In the genomic region with DNA sequence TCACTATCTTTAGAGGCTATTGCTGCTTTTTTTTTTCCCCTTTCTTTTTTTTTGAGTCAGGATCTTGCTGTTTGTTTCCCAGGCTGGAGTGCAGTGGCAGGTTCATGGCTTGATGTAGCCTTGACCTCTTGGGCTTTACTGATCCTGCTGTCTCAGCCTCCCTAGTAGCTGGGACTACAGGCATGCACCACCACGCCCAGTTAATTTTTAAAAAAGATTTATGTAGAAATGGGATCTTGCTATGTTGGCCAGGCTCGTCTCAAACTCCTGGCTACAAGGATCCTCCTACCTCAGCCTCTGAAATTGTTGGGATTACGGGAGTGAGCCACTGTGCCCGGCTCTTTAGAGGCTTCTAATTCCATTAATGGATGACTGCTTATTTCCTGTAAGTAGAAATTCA, we compare ENCODE assay signal across 21 cellular contexts.
"Had no signal": no experiment of that assay in that cellular context is flagged by ENCODE, and none has a peak within 500 bp of the region (broad histone marks: within the 10 kb centered on the region; RNA-seq: fewer than 3 reads in every experiment).

No MANE protein-coding gene starts in this region.

- H3K27ac ChIP-seq: coronary artery, gastroesophageal sphincter, pancreas had no signal

- H3K4me3 Mint-ChIP-seq: immature natural killer cell; natural killer cell treated with Interleukin-12 subunit alpha and Interleukin-12 subunit beta and Interleukin-15 and Interleukin-18, amount 100 ng/mL, for 72 hours had no signal

- DNase-seq: effector CD8-positive, alpha-beta T cell; glutamatergic neuron; immature natural killer cell; kidney; left cardiac atrium; left ventricle myocardium superior; mesenchymal stem cell; midbrain; occipital lobe; pancreas; right cardiac atrium; stimulated activated CD4-positive, alpha-beta T cell treated with anti-CD3 and anti-CD28 coated beads, Interleukin-2, amount 100 ng/mL, for 48 hours; stimulated activated naive CD4-positive, alpha-beta T cell treated with Interleukin-2 at 50 U/mL for 16 hours; trophoblast cell had no signal

- H3K27ac Mint-ChIP-seq: progenitor cell of endocrine pancreas had no signal

- H3K27me3 Mint-ChIP-seq: natural killer cell treated with Interleukin-12 subunit alpha and Interleukin-12 subunit beta and Interleukin-15 and Interleukin-18, amount 100 ng/mL, for 72 hours; progenitor cell of endocrine pancreas had no signal

- H3K36me3 ChIP-seq: pancreas had no signal

- H3K9me3 ChIP-seq: pancreas had no signal

- H3K4me3 ChIP-seq: coronary artery, gastroesophageal sphincter, lung, pancreas, smooth muscle cell had no signal

- H3K9me3 Mint-ChIP-seq: immature natural killer cell; natural killer cell treated with Interleukin-12 subunit alpha and Interleukin-12 subunit beta and Interleukin-15 and Interleukin-18, amount 100 ng/mL, for 72 hours had no signal

- H3K27me3 ChIP-seq: gastroesophageal sphincter, pancreas had no signal

- H3K4me2 ChIP-seq: smooth muscle cell had no signal

- ATAC-seq: esophagus mucosa; gastroesophageal sphincter; left cardiac atrium; left ventricle myocardium superior; natural killer cell treated with Interleukin-12 subunit alpha and Interleukin-12 subunit beta and Interleukin-15 and Interleukin-18, amount 100 ng/mL, for 72 hours; pancreas; right cardiac atrium had no signal

- H3K36me3 Mint-ChIP-seq: natural killer cell treated with Interleukin-12 subunit alpha and Interleukin-12 subunit beta and Interleukin-15 and Interleukin-18, amount 100 ng/mL, for 72 hours had no signal
